ENCODE assay signal across 28 cellular contexts in genomic region chr5:5405441-5405840, GRCh38.
"Had no signal": no experiment of that assay in that cellular context is flagged by ENCODE, and none has a peak within 500 bp of the region (broad histone marks: within the 10 kb centered on the region; RNA-seq: fewer than 3 reads in every experiment).

No MANE protein-coding gene starts in this region.

- H3K4me3 ChIP-seq: colonic mucosa, coronary artery, dorsolateral prefrontal cortex, esophagus muscularis mucosa, esophagus squamous epithelium, gastrocnemius medialis, gastroesophageal sphincter, heart left ventricle, heart right ventricle had no signal

- H3K27me3 ChIP-seq: colonic mucosa, dorsolateral prefrontal cortex, esophagus muscularis mucosa, esophagus squamous epithelium, foreskin keratinocyte, gastrocnemius medialis, gastroesophageal sphincter, heart left ventricle, heart right ventricle had no signal

- H3K4me1 ChIP-seq: colonic mucosa, esophagus muscularis mucosa, esophagus squamous epithelium, foreskin keratinocyte, gastrocnemius medialis, gastroesophageal sphincter, heart left ventricle, heart right ventricle had no signal

- H3K27ac ChIP-seq: colonic mucosa, coronary artery, dorsolateral prefrontal cortex, epithelial cell of prostate, esophagus muscularis mucosa, esophagus squamous epithelium, foreskin keratinocyte, gastrocnemius medialis, gastroesophageal sphincter, heart left ventricle, heart right ventricle had no signal

- H3K36me3 ChIP-seq: colonic mucosa, esophagus muscularis mucosa, esophagus squamous epithelium, gastrocnemius medialis, gastroesophageal sphincter, heart left ventricle, heart right ventricle had no signal

- FAIRE-seq: colon, endometrium, endothelial cell of umbilical vein, frontal cortex had no signal

- H3K9me3 ChIP-seq: colonic mucosa, esophagus muscularis mucosa, gastrocnemius medialis, gastroesophageal sphincter had no signal

- ATAC-seq: effector memory CD8-positive, alpha-beta T cell; esophagus mucosa; foreskin keratinocyte; gastrocnemius medialis; gastroesophageal sphincter; heart left ventricle; heart right ventricle had no signal

- DNase-seq: colonic mucosa; cortex of kidney; dermis blood vessel endothelial cell; dorsolateral prefrontal cortex; effector CD4-positive, alpha-beta T cell; effector CD8-positive, alpha-beta T cell; effector memory CD4-positive, alpha-beta T cell; effector memory CD8-positive, alpha-beta T cell; endodermal cell; erythroblast; esophagus squamous epithelium; foreskin fibroblast; foreskin keratinocyte; foreskin melanocyte; gastrocnemius medialis; glutamatergic neuron; head of caudate nucleus; heart left ventricle; heart right ventricle had no signal
